Comparison of ENCODE assay signal across 1 cellular context in the genomic region with DNA sequence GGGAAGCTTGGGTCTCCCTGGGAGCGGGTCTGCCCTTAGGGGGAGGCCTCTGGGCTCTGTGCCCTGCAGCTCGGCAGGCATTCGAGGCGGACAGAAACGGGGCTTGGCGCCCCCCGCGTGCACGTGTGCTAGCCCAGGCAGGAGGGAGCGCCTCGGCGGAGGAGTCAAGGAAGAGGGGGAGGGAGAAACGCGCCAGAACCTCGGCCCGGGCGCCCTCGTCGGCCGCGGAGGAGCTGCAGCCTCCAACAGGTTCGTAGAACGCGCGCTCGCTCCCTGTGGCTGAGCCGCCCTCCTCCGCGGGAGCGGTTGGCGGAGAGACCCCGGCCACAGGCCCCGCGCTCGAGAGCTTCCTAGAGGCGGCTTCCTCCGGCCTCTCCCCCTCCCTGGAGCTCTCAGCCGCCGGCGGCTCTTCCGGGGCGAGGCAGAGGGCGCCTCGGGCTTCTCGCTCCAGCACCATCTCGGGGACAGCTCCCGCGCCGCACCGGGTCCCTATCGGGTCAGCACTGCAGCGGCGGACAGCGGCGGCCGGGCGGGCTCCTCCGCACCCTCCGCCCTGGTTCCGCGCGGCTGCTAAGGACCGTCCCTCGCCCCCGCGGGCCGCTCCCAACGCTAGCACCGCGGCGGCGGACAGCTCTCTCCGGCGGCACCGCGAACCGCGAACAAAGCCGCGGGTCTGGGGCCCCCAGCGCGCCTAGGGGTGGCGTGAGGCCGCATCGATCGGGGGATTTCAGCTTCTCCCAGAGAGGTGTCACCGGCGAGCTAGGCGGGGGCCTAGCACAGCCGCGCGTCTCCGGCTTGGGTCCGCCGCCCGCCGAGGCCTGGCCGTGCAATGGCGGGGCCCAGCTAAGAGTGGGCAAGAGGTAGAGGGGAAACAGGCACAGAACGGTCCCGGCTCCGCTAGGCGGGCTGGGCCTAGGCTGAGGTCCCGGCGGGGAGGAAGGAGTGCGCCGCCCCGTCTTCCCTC.
TF ChIP-seq lines count a peak whose summit lies in the region.

No MANE protein-coding gene starts in this region.

TF ChIP-seq in HepG2, 621 proteins besides CTCF, POLR2A, EP300 and RAD21 (continued from another document and continues in another):
- TF ChIP-seq PHB2 (IDR thresholded peaks at IDR 0.05; ENCODE audit: partially characterized antibody) (no peak), ZMAT3 (CRISPR knock-in tag; conservative IDR thresholded peaks at IDR 0.05) (peak; percentile 100), ZNF263 (CRISPR knock-in tag; IDR thresholded peaks at IDR 0.05) (peak; percentile 93), ZNF577 (CRISPR knock-in tag; IDR thresholded peaks at IDR 0.05; ENCODE audit: borderline replicate concordance, low read depth) (peak; percentile 99), TP53 (CRISPR knock-in tag; conservative IDR thresholded peaks at IDR 0.05) (peak; percentile 97), MIER2 (CRISPR knock-in tag; IDR thresholded peaks at IDR 0.05) (peak; percentile 100), ZNF343 (CRISPR knock-in tag; IDR thresholded peaks at IDR 0.05) (peak; percentile 99), ZNF781 (CRISPR knock-in tag; IDR thresholded peaks at IDR 0.05; ENCODE audit: borderline replicate concordance, not compliant biosample characterization) (peak; percentile 100), THAP11 (CRISPR knock-in tag; IDR thresholded peaks at IDR 0.05) (peak; percentile 89), ATRX (CRISPR knock-in tag; IDR thresholded peaks at IDR 0.05; ENCODE audit: borderline replicate concordance) (peak; percentile 96; the same call in 1 of the 2 replicates), CAMTA2 (CRISPR knock-in tag; IDR thresholded peaks at IDR 0.05; ENCODE audit: borderline replicate concordance) (peak; percentile 100), ZNF776 (CRISPR knock-in tag; IDR thresholded peaks at IDR 0.05) (peak; percentile 100), RARA (CRISPR knock-in tag; IDR thresholded peaks at IDR 0.05) (peak; percentile 96), SALL1 (CRISPR knock-in tag; IDR thresholded peaks at IDR 0.05) (peak; percentile 100), RARG (CRISPR knock-in tag; IDR thresholded peaks at IDR 0.05; ENCODE audit: low read depth) (peak; percentile 100), TRIM24 (CRISPR knock-in tag; IDR thresholded peaks at IDR 0.05) (no peak; the same call in 1 of the 2 replicates), ZNF253 (CRISPR knock-in tag; IDR thresholded peaks at IDR 0.05; ENCODE audit: borderline replicate concordance) (peak; percentile 100), CHCHD3 (CRISPR knock-in tag; IDR thresholded peaks at IDR 0.05) (peak; percentile 100), TOPORS (CRISPR knock-in tag; IDR thresholded peaks at IDR 0.05) (peak; percentile 100), ZBTB3 (CRISPR knock-in tag; IDR thresholded peaks at IDR 0.05; ENCODE audit: borderline replicate concordance, low read depth) (peak; percentile 98), ZNF124 (CRISPR knock-in tag; IDR thresholded peaks at IDR 0.05) (peak; percentile 100), MTF2 (CRISPR knock-in tag; IDR thresholded peaks at IDR 0.05; ENCODE audit: borderline replicate concordance) (peak; percentile 100), KDM4B (CRISPR knock-in tag; IDR thresholded peaks at IDR 0.05) (peak; percentile 100), ELF4 (CRISPR knock-in tag; IDR thresholded peaks at IDR 0.05; ENCODE audit: borderline replicate concordance) (peak; percentile 96), SOX13 (IDR thresholded peaks at IDR 0.05) (no peak), SOX13 (CRISPR knock-in tag; conservative IDR thresholded peaks at IDR 0.05 in 1 of 2, IDR thresholded peaks at IDR 0.05 in 1 of 2) (peak in 1 of 2 experiments; percentile 92; a peak in 2 of 4 replicates), MAFF (IDR thresholded peaks at IDR 0.05; ENCODE audit: low read depth, low read length) (no peak), MAFK (conservative IDR thresholded peaks at IDR 0.05 in 1 of 2, IDR thresholded peaks at IDR 0.05 in 1 of 2; ENCODE audit: low read length in 2 of 2) (no peak), POGZ (CRISPR knock-in tag; IDR thresholded peaks at IDR 0.05) (peak; percentile 91), ZBTB7A (CRISPR knock-in tag; IDR thresholded peaks at IDR 0.05) (peak; percentile 99), ZNF33B (CRISPR knock-in tag; IDR thresholded peaks at IDR 0.05) (peak; percentile 100), ZNF138 (CRISPR knock-in tag; IDR thresholded peaks at IDR 0.05; ENCODE audit: low read depth) (peak; percentile 100), ZKSCAN8 (CRISPR knock-in tag; IDR thresholded peaks at IDR 0.05; ENCODE audit: borderline replicate concordance) (peak; percentile 99), ZNF724P (CRISPR knock-in tag; IDR thresholded peaks at IDR 0.05; ENCODE audit: borderline replicate concordance) (peak; percentile 100), XBP1 (CRISPR knock-in tag; IDR thresholded peaks at IDR 0.05) (peak; percentile 99), ARID2 (CRISPR knock-in tag; IDR thresholded peaks at IDR 0.05; ENCODE audit: borderline replicate concordance) (peak; percentile 100), FOXA3 (CRISPR knock-in tag; IDR thresholded peaks at IDR 0.05) (peak; percentile 85), PAF1 (CRISPR knock-in tag; IDR thresholded peaks at IDR 0.05) (peak; percentile 72; the same call in 1 of the 2 replicates), ZNF878 (CRISPR knock-in tag; IDR thresholded peaks at IDR 0.05) (peak; percentile 100), EHMT2 (IDR thresholded peaks at IDR 0.05; ENCODE audit: borderline replicate concordance, low read depth, low read length) (peak; percentile 87; the same call in 1 of the 2 replicates), CBX5 (CRISPR knock-in tag; IDR thresholded peaks at IDR 0.05; ENCODE audit: borderline replicate concordance) (peak; percentile 99)
- TF ChIP-seq, protein P1, sequence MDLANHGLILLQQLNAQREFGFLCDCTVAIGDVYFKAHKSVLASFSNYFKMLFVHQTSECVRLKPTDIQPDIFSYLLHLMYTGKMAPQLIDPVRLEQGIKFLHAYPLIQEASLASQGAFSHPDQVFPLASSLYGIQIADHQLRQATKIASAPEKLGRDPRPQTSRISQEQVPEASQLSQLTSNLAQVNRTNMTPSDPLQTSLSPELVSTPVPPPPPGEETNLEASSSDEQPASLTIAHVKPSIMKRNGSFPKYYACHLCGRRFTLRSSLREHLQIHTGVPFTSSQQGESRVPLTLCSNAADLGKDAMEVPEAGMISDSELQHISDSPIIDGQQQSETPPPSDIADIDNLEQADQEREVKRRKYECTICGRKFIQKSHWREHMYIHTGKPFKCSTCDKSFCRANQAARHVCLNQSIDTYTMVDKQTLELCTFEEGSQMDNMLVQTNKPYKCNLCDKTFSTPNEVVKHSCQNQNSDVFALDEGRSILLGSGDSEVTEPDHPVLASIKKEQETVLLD (CRISPR knock-in tag; IDR thresholded peaks at IDR 0.05; ENCODE audit: low read depth): peak; percentile 98
- TF ChIP-seq, protein P2, sequence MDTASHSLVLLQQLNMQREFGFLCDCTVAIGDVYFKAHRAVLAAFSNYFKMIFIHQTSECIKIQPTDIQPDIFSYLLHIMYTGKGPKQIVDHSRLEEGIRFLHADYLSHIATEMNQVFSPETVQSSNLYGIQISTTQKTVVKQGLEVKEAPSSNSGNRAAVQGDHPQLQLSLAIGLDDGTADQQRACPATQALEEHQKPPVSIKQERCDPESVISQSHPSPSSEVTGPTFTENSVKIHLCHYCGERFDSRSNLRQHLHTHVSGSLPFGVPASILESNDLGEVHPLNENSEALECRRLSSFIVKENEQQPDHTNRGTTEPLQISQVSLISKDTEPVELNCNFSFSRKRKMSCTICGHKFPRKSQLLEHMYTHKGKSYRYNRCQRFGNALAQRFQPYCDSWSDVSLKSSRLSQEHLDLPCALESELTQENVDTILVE (CRISPR knock-in tag; IDR thresholded peaks at IDR 0.05): peak; percentile 100
- TF ChIP-seq, protein P3, sequence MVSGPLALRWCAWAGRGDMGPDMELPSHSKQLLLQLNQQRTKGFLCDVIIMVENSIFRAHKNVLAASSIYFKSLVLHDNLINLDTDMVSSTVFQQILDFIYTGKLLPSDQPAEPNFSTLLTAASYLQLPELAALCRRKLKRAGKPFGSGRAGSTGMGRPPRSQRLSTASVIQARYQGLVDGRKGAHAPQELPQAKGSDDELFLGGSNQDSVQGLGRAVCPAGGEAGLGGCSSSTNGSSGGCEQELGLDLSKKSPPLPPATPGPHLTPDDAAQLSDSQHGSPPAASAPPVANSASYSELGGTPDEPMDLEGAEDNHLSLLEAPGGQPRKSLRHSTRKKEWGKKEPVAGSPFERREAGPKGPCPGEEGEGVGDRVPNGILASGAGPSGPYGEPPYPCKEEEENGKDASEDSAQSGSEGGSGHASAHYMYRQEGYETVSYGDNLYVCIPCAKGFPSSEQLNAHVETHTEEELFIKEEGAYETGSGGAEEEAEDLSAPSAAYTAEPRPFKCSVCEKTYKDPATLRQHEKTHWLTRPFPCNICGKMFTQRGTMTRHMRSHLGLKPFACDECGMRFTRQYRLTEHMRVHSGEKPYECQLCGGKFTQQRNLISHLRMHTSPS (CRISPR knock-in tag; IDR thresholded peaks at IDR 0.05; ENCODE audit: low read depth): peak; percentile 95
- TF ChIP-seq, protein P4, sequence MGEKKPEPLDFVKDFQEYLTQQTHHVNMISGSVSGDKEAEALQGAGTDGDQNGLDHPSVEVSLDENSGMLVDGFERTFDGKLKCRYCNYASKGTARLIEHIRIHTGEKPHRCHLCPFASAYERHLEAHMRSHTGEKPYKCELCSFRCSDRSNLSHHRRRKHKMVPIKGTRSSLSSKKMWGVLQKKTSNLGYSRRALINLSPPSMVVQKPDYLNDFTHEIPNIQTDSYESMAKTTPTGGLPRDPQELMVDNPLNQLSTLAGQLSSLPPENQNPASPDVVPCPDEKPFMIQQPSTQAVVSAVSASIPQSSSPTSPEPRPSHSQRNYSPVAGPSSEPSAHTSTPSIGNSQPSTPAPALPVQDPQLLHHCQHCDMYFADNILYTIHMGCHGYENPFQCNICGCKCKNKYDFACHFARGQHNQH (CRISPR knock-in tag; IDR thresholded peaks at IDR 0.05): peak; percentile 100
- TF ChIP-seq, protein P5, sequence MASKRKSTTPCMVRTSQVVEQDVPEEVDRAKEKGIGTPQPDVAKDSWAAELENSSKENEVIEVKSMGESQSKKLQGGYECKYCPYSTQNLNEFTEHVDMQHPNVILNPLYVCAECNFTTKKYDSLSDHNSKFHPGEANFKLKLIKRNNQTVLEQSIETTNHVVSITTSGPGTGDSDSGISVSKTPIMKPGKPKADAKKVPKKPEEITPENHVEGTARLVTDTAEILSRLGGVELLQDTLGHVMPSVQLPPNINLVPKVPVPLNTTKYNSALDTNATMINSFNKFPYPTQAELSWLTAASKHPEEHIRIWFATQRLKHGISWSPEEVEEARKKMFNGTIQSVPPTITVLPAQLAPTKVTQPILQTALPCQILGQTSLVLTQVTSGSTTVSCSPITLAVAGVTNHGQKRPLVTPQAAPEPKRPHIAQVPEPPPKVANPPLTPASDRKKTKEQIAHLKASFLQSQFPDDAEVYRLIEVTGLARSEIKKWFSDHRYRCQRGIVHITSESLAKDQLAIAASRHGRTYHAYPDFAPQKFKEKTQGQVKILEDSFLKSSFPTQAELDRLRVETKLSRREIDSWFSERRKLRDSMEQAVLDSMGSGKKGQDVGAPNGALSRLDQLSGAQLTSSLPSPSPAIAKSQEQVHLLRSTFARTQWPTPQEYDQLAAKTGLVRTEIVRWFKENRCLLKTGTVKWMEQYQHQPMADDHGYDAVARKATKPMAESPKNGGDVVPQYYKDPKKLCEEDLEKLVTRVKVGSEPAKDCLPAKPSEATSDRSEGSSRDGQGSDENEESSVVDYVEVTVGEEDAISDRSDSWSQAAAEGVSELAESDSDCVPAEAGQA (IDR thresholded peaks at IDR 0.05; ENCODE audit: low read depth): 0 out of 2 replicates have a peak, but pooled peaks have one; percentile 42
- TF ChIP-seq, protein P5 (CRISPR knock-in tag; IDR thresholded peaks at IDR 0.05; ENCODE audit: borderline replicate concordance): peak; percentile 100
- TF ChIP-seq, protein P6, sequence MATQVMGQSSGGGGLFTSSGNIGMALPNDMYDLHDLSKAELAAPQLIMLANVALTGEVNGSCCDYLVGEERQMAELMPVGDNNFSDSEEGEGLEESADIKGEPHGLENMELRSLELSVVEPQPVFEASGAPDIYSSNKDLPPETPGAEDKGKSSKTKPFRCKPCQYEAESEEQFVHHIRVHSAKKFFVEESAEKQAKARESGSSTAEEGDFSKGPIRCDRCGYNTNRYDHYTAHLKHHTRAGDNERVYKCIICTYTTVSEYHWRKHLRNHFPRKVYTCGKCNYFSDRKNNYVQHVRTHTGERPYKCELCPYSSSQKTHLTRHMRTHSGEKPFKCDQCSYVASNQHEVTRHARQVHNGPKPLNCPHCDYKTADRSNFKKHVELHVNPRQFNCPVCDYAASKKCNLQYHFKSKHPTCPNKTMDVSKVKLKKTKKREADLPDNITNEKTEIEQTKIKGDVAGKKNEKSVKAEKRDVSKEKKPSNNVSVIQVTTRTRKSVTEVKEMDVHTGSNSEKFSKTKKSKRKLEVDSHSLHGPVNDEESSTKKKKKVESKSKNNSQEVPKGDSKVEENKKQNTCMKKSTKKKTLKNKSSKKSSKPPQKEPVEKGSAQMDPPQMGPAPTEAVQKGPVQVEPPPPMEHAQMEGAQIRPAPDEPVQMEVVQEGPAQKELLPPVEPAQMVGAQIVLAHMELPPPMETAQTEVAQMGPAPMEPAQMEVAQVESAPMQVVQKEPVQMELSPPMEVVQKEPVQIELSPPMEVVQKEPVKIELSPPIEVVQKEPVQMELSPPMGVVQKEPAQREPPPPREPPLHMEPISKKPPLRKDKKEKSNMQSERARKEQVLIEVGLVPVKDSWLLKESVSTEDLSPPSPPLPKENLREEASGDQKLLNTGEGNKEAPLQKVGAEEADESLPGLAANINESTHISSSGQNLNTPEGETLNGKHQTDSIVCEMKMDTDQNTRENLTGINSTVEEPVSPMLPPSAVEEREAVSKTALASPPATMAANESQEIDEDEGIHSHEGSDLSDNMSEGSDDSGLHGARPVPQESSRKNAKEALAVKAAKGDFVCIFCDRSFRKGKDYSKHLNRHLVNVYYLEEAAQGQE (IDR thresholded peaks at IDR 0.05; ENCODE audit: borderline replicate concordance in 1 of 2, low read depth in 1 of 2, low read length in 2 of 2): peak; percentile 76 to 99
- TF ChIP-seq, protein P7, sequence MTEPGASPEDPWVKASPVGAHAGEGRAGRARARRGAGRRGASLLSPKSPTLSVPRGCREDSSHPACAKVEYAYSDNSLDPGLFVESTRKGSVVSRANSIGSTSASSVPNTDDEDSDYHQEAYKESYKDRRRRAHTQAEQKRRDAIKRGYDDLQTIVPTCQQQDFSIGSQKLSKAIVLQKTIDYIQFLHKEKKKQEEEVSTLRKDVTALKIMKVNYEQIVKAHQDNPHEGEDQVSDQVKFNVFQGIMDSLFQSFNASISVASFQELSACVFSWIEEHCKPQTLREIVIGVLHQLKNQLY (CRISPR knock-in tag; IDR thresholded peaks at IDR 0.05): peak; percentile 90
